22 cellular contexts compared by ENCODE assay signal in the genomic region with DNA sequence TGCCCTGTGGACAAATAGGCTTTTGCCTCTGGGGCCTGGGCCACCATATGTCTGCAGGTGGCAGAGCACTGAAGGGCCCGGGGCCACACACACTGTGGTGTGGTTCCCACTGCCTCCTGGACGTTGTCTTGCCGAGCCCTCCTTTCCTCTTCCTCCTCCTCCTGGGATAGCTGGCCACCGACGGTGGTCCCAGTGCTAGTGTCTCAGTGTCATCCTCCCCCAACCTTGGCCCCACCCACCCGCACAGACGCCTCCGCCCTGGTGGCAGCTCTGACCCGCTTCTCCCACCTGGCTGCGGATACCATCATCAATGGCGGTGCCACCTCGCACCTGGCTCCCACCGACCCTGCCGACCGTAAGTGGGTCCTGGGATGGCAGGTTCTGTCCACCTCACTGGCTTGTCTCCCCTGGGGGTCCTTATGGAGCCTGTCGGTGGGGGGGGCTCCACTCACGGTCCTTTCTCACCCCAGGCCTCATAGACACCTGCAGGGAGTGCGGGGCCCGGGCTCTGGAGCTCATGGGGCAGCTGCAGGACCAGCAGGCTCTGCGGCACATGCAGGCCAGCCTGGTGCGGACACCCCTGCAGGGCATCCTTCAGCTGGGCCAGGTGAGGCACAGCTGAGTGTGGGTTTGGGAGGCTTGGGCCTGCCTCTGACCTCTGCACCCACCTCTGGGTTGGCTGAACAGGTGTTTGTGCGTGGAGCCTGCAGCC.
"Had no signal": no experiment of that assay in that cellular context is flagged by ENCODE, and none has a peak within 500 bp of the region (broad histone marks: within the 10 kb centered on the region; RNA-seq: fewer than 3 reads in every experiment).

No MANE protein-coding gene starts in this region.

- H3K27me3 ChIP-seq: colonic mucosa, neutrophil, spleen, tibial artery had no signal

- FAIRE-seq: endometrium, urothelium cell line had no signal

- ATAC-seq: activated CD4-positive, CD25-positive, alpha-beta regulatory T cell treated with anti-CD3 and anti-CD28 coated beads, Interleukin-2, amount 50 U/mL, for 24 hours; activated CD8-positive, alpha-beta T cell treated with anti-CD3 and anti-CD28 coated beads, Interleukin-2, amount 10 ng/mL, durations not matched to agents 7 days and 5 days; natural killer cell had no signal

- H3K4me3 ChIP-seq: colonic mucosa, lung, spleen, tibial artery had no signal

- H3K9me3 ChIP-seq: colonic mucosa, neutrophil, spleen, tibial artery had no signal

- H3K36me3 ChIP-seq: colonic mucosa had no signal

- H3K27ac ChIP-seq: colonic mucosa, neutrophil, spleen, tibial artery had no signal

- DNase-seq: activated CD4-positive, alpha-beta T cell treated with anti-CD3 and anti-CD28 coated beads, Interleukin-2, amount 10 ng/mL, durations not matched to agents 7 days and 5 days; activated CD8-positive, alpha-beta T cell treated with anti-CD3 and anti-CD28 coated beads, Interleukin-2, amount 10 ng/mL, durations not matched to agents 7 days and 5 days; activated naive CD4-positive, alpha-beta T cell treated with Interleukin-2 at 50 U/mL for 16 hours; activated T-cell treated with anti-CD3 and anti-CD28 coated beads, Interleukin-2, amount 50 U/mL, for 24 hours; anterior cingulate cortex; central memory CD4-positive, alpha-beta T cell; colonic mucosa; erythroblast; foreskin melanocyte; immature natural killer cell; natural killer cell; stimulated activated CD4-positive, alpha-beta T cell treated with anti-CD3 and anti-CD28 coated beads, Interleukin-4, amount 100 ng/mL, for 4 hours; stimulated activated naive CD4-positive, alpha-beta T cell; T-helper 1 cell; T1000 had no signal
